Comparison of ENCODE assay signal across 9 cellular contexts in the genomic region with DNA sequence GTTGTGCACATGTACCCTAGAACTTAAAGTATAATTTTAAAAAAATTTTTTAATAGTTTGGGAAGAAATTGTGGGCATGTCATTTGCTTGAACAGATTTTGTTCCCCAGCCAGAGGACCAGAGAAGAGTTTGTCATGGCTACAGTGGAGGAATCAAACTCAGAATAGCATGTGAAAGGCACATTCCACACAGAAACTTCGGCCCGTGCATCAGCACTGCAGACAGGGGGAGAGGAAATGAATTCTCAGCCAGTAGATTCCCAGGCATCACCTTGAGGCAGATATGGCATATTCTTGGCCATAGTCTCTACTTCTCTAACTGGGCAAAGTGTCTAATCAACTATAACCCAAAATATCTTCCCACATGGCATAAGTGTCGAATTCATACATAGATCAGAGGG.
DNase-seq lines count a peak whose midpoint lies in the region; ATAC-seq and TF ChIP-seq lines count a peak whose summit lies in the region.
"Had no signal": no experiment of that assay in that cellular context is flagged by ENCODE, and none has a peak within 500 bp of the region (broad histone marks: within the 10 kb centered on the region; RNA-seq: fewer than 3 reads in every experiment).

No MANE protein-coding gene starts in this region.

- H3K27ac ChIP-seq in BLaER1: peak overlapping the region; percentile 64
- peak overlapping the region; percentile 100 for H3K27ac ChIP-seq in DOHH2 (ENCODE audit: low read depth, low read length)

- peak overlapping the region; percentile 45 for H3K4me2 ChIP-seq in BLaER1
- peak overlapping the region; percentile 89 for H3K4me2 ChIP-seq in DOHH2 (ENCODE audit: low read length)

- H3F3A ChIP-seq in DOHH2 (ENCODE audit: control insufficient read depth, insufficient read depth): peaks cover 33% of the 10 kb centered on the region

- no peaks in the 10 kb centered on the region for H3K9me3 Mint-ChIP-seq in activated naive CD8-positive, alpha-beta T cell treated with anti-CD3 and anti-CD28 coated beads, Interleukin-2, amount 50 U/mL, for 24 hours
- H3K9me3 Mint-ChIP-seq in natural killer cell (no peaks in the 10 kb centered on the region), Calu3 (ENCODE audit: low read depth, unreplicated experiment) (no peaks in the 10 kb centered on the region)

- CTCF ChIA-PET in Calu3 (lab: Charles Lee): interaction anchor here (1.4 kb wide), 1 partner anchor 87 kb away, joined by 4 read pairs; no protein-coding TSS in a partner anchor

- H3K4me1 ChIP-seq in BLaER1 (peaks cover 100% of the 10 kb centered on the region), DOHH2 (ENCODE audit: control insufficient read depth, low read length) (peaks cover 95% of the 10 kb centered on the region)

- H3K27ac Mint-ChIP-seq in activated naive CD8-positive, alpha-beta T cell treated with anti-CD3 and anti-CD28 coated beads, Interleukin-2, amount 50 U/mL, for 24 hours: peak overlapping the region; percentile 93
- H3K27ac Mint-ChIP-seq in natural killer cell: no peak overlapping the region
- H3K27ac Mint-ChIP-seq in Calu3 (ENCODE audit: unreplicated experiment): no peak overlapping the region

- H3K36me3 ChIP-seq in BLaER1: no peaks in the 10 kb centered on the region
- H3K36me3 ChIP-seq in DOHH2 (ENCODE audit: control insufficient read depth, low read length): no peaks in the 10 kb centered on the region; the same call in 1 of the 2 replicates

- H3K9me3 ChIP-seq in BLaER1 (no peaks in the 10 kb centered on the region), DOHH2 (ENCODE audit: control insufficient read depth, insufficient read depth, low read length) (no peaks in the 10 kb centered on the region)

- intact Hi-C loops in natural killer cell (cut with micrococcal nuclease): loop anchor here (5.0 to 10.0 kb wide), 2 partner anchors 120 to 188 kb away; no protein-coding TSS in a partner anchor
- intact Hi-C loops in Calu3 (cut with micrococcal nuclease; ENCODE audit: unreplicated experiment): loop anchor here (2.0 kb wide), 1 partner anchor 224 kb away; no protein-coding TSS in a partner anchor

- DNase-seq in activated naive CD8-positive, alpha-beta T cell treated with anti-CD3 and anti-CD28 coated beads, Interleukin-2, amount 50 U/mL, for 24 hours: no peak
- DNase-seq in natural killer cell: no peak
- DNase-seq in globus pallidus (ENCODE audit: low spot score): no peak
- DNase-seq in medulla oblongata (ENCODE audit: extremely low spot score): no peak
- DNase-seq in Calu3: no peak
- DNase-seq: stimulated activated CD4-positive, alpha-beta T cell treated with anti-CD3 and anti-CD28 coated beads, Interleukin-15, amount 100 ng/mL, for 24 hours had no signal

- BruUV-seq in Calu3 (replicated peaks; lab: Mats Ljungman, UMichigan): no TSS peak

- ATAC-seq in activated naive CD8-positive, alpha-beta T cell treated with anti-CD3 and anti-CD28 coated beads, Interleukin-2, amount 50 U/mL, for 24 hours: no peak
- ATAC-seq in natural killer cell: no peak
- no peak for ATAC-seq in activated CD4-positive, CD25-positive, alpha-beta regulatory T cell treated with anti-CD3 and anti-CD28 coated beads, Interleukin-2, amount 50 U/mL, for 24 hours

- H3K79me2 ChIP-seq in DOHH2 (ENCODE audit: control insufficient read depth, low read length): peaks cover 12% of the 10 kb centered on the region

- H3K4me3 ChIP-seq in BLaER1 (no peak overlapping the region), DOHH2 (ENCODE audit: low read length) (peak overlapping the region; percentile 67)

- peaks cover 94% of the 10 kb centered on the region for H3K4me1 Mint-ChIP-seq in activated naive CD8-positive, alpha-beta T cell treated with anti-CD3 and anti-CD28 coated beads, Interleukin-2, amount 50 U/mL, for 24 hours
- H3K4me1 Mint-ChIP-seq in natural killer cell (peaks cover 95% of the 10 kb centered on the region in 2 donors), Calu3 (ENCODE audit: low read depth, unreplicated experiment) (peaks cover 85% of the 10 kb centered on the region)

- H3K9me2 ChIP-seq in DOHH2 (replicated peaks; ENCODE audit: control insufficient read depth, low read length): no peaks in the 10 kb centered on the region

- peaks cover 57% of the 10 kb centered on the region for H3K36me3 Mint-ChIP-seq in activated naive CD8-positive, alpha-beta T cell treated with anti-CD3 and anti-CD28 coated beads, Interleukin-2, amount 50 U/mL, for 24 hours (ENCODE audit: low read depth)
- H3K36me3 Mint-ChIP-seq in natural killer cell (no peaks in the 10 kb centered on the region), Calu3 (ENCODE audit: insufficient read depth, unreplicated experiment) (peaks cover 29% of the 10 kb centered on the region)

- H3K4me3 Mint-ChIP-seq in activated naive CD8-positive, alpha-beta T cell treated with anti-CD3 and anti-CD28 coated beads, Interleukin-2, amount 50 U/mL, for 24 hours: peak overlapping the region; percentile 47
- H3K4me3 Mint-ChIP-seq in natural killer cell (peak overlapping the region; percentile 63), Calu3 (ENCODE audit: low read depth, unreplicated experiment) (no peak overlapping the region)

- peaks cover 3% of the 10 kb centered on the region for H3K27me3 Mint-ChIP-seq in activated naive CD8-positive, alpha-beta T cell treated with anti-CD3 and anti-CD28 coated beads, Interleukin-2, amount 50 U/mL, for 24 hours
- H3K27me3 Mint-ChIP-seq in natural killer cell (ENCODE audit: low read depth in 2 of 2) (no peaks in the 10 kb centered on the region), Calu3 (ENCODE audit: unreplicated experiment) (no peaks in the 10 kb centered on the region)

- no peak overlapping the region for H3K9ac ChIP-seq in BLaER1

- H3K27me3 ChIP-seq in BLaER1 (no peaks in the 10 kb centered on the region), DOHH2 (ENCODE audit: control insufficient read depth, low read length) (no peaks in the 10 kb centered on the region)

- H4K20me1 ChIP-seq in BLaER1: no peaks in the 10 kb centered on the region
- no peaks in the 10 kb centered on the region for H4K20me1 ChIP-seq in DOHH2 (ENCODE audit: control insufficient read depth, insufficient read depth, low read depth, low read length)

- TF ChIP-seq CTCF in DOHH2 (IDR thresholded peaks at IDR 0.05; ENCODE audit: low read depth, low read length, poor library complexity, severe bottlenecking) (no peak), natural killer cell (IDR thresholded peaks at IDR 0.05) (no peak), Calu3 (IDR thresholded peaks at IDR 0.05; ENCODE audit: unreplicated experiment) (no peak)
